8 cellular contexts compared by ENCODE assay signal in genomic region chr17:42247734-42248133, GRCh38. TPM values are rescaled to one million over a fixed set of nuclear protein-coding genes. Genes with fewer than 3 reads are reported as not detected.
DNase-seq lines count a peak whose midpoint lies in the region; ATAC-seq and TF ChIP-seq lines count a peak whose summit lies in the region.

No MANE protein-coding gene starts in this region.

- DNase-seq in activated naive CD4-positive, alpha-beta T cell treated with anti-CD3 and anti-CD28 coated beads, Interleukin-2, amount 10 ng/mL, durations not matched to agents 7 days and 5 days = no peak
- DNase-seq in activated naive CD4-positive, alpha-beta T cell treated with anti-CD3 and anti-CD28 coated beads, Interleukin-2, amount 50 U/mL, for 16 hours = no peak
- no peak for DNase-seq in activated CD8-positive, alpha-beta T cell treated with anti-CD3 and anti-CD28 coated beads, Interleukin-2, amount 10 ng/mL, durations not matched to agents 7 days and 5 days
- DNase-seq in iris pigment epithelial cell (ENCODE audit: low read depth) (peak; percentile 92), thyroid gland (no peak), dermis blood vessel endothelial cell (no peak)

- intact Hi-C loops in thyroid gland (cut with DNase I) = no loop called here

- no peak overlapping the region for H3K4me3 Mint-ChIP-seq in activated naive CD4-positive, alpha-beta T cell treated with anti-CD3 and anti-CD28 coated beads, Interleukin-2, amount 10 ng/mL, durations not matched to agents 7 days and 5 days
- peak overlapping the region; percentile 10 for H3K4me3 Mint-ChIP-seq in activated CD8-positive, alpha-beta T cell treated with anti-CD3 and anti-CD28 coated beads, Interleukin-2, amount 10 ng/mL, durations not matched to agents 7 days and 5 days

- WGBS in thyroid gland, 2 donors = 97% methylated on average over 5 of the region's 5 CpGs

- no peaks in the 10 kb centered on the region for H3K27me3 ChIP-seq in thyroid gland

- no peak for TF ChIP-seq CTCF in thyroid gland (IDR thresholded peaks at IDR 0.05)

- no peaks in the 10 kb centered on the region for H3K9me3 ChIP-seq in thyroid gland

- no peak overlapping the region for H3K4me3 ChIP-seq in thyroid gland (replicated peaks in 1 of 3)

- no peaks in the 10 kb centered on the region for H3K36me3 ChIP-seq in thyroid gland

- POLR2A ChIA-PET in activated CD8-positive, alpha-beta T cell treated with anti-CD3 and anti-CD28 coated beads, Interleukin-2, amount 10 ng/mL, durations not matched to agents 7 days and 5 days (lab: Charles Lee) = interaction anchor here (0.7 to 7.0 kb wide), 5 partner anchors 16 to 147 kb away, joined by 3 to 128 read pairs (median 15); partner anchors contain the start of genes STAT5A and STAT5B

- ATAC-seq in activated CD8-positive, alpha-beta T cell treated with anti-CD3 and anti-CD28 coated beads, Interleukin-2, amount 10 ng/mL, durations not matched to agents 7 days and 5 days = no peak
- ATAC-seq in HG03342 (IDR thresholded peaks at IDR 0.05; ENCODE audit: unreplicated experiment) = no peak
- no peak for ATAC-seq in HG02571 (IDR thresholded peaks at IDR 0.05; ENCODE audit: unreplicated experiment)

- peak overlapping the region in 2 of 3 donors; percentile 71 to 88 for H3K27ac ChIP-seq in thyroid gland

- no peaks in the 10 kb centered on the region for H3K27me3 Mint-ChIP-seq in activated naive CD4-positive, alpha-beta T cell treated with anti-CD3 and anti-CD28 coated beads, Interleukin-2, amount 10 ng/mL, durations not matched to agents 7 days and 5 days
- no peaks in the 10 kb centered on the region for H3K27me3 Mint-ChIP-seq in activated CD8-positive, alpha-beta T cell treated with anti-CD3 and anti-CD28 coated beads, Interleukin-2, amount 10 ng/mL, durations not matched to agents 7 days and 5 days (ENCODE audit: low read depth)

- H3K9me3 Mint-ChIP-seq in activated naive CD4-positive, alpha-beta T cell treated with anti-CD3 and anti-CD28 coated beads, Interleukin-2, amount 10 ng/mL, durations not matched to agents 7 days and 5 days = no peaks in the 10 kb centered on the region
- no peaks in the 10 kb centered on the region for H3K9me3 Mint-ChIP-seq in activated CD8-positive, alpha-beta T cell treated with anti-CD3 and anti-CD28 coated beads, Interleukin-2, amount 10 ng/mL, durations not matched to agents 7 days and 5 days (ENCODE audit: insufficient read depth)

- TF ChIP-seq POLR2A in thyroid gland (IDR thresholded peaks at IDR 0.05) = no peak

- H3K4me1 ChIP-seq in thyroid gland = peaks cover 14 to 27% of the 10 kb centered on the region in 2 donors

- CTCF ChIA-PET in activated naive CD4-positive, alpha-beta T cell treated with anti-CD3 and anti-CD28 coated beads, Interleukin-2, amount 10 ng/mL, durations not matched to agents 7 days and 5 days (lab: Charles Lee) = interaction anchor here (1.0 to 5.3 kb wide), 4 partner anchors 11 to 128 kb away, joined by 3 to 37 read pairs (median 4); no protein-coding TSS in a partner anchor
- CTCF ChIA-PET in activated CD8-positive, alpha-beta T cell treated with anti-CD3 and anti-CD28 coated beads, Interleukin-2, amount 10 ng/mL, durations not matched to agents 7 days and 5 days (lab: Charles Lee) = interaction anchor here (0.6 to 3.0 kb wide), 11 partner anchors 13 to 247 kb away, joined by 3 to 34 read pairs (median 3); partner anchors contain the start of genes GHDC and STAT3

- H3K4me1 Mint-ChIP-seq in activated naive CD4-positive, alpha-beta T cell treated with anti-CD3 and anti-CD28 coated beads, Interleukin-2, amount 10 ng/mL, durations not matched to agents 7 days and 5 days = peaks cover 65% of the 10 kb centered on the region
- peaks cover 60% of the 10 kb centered on the region for H3K4me1 Mint-ChIP-seq in activated CD8-positive, alpha-beta T cell treated with anti-CD3 and anti-CD28 coated beads, Interleukin-2, amount 10 ng/mL, durations not matched to agents 7 days and 5 days (ENCODE audit: low read depth)

- peak overlapping the region; percentile 97 for H3K27ac Mint-ChIP-seq in activated naive CD4-positive, alpha-beta T cell treated with anti-CD3 and anti-CD28 coated beads, Interleukin-2, amount 10 ng/mL, durations not matched to agents 7 days and 5 days
- peak overlapping the region; percentile 77 for H3K27ac Mint-ChIP-seq in activated CD8-positive, alpha-beta T cell treated with anti-CD3 and anti-CD28 coated beads, Interleukin-2, amount 10 ng/mL, durations not matched to agents 7 days and 5 days

- H3K36me3 Mint-ChIP-seq in activated naive CD4-positive, alpha-beta T cell treated with anti-CD3 and anti-CD28 coated beads, Interleukin-2, amount 10 ng/mL, durations not matched to agents 7 days and 5 days = peaks cover 20% of the 10 kb centered on the region
- H3K36me3 Mint-ChIP-seq in activated CD8-positive, alpha-beta T cell treated with anti-CD3 and anti-CD28 coated beads, Interleukin-2, amount 10 ng/mL, durations not matched to agents 7 days and 5 days (ENCODE audit: low read depth) = peaks cover 16% of the 10 kb centered on the region

RNA-seq across cellular contexts. Expression of gene STAT5B, which starts 28.5 kb away (rescaled TPM):
- 10 to 100 TPM; 92.7 to 94.4 TPM for total RNA-seq in activated CD8-positive, alpha-beta T cell treated with anti-CD3 and anti-CD28 coated beads, Interleukin-2, amount 10 ng/mL, durations not matched to agents 7 days and 5 days
- total RNA-seq in thyroid gland = 10 to 100 TPM; 57.6 to 72.6 (median 63.3) TPM
- 46.3 and 46.8 TPM in 2 replicates for total RNA-seq in dermis blood vessel endothelial cell

RNA-seq across cellular contexts. Expression of gene STAT5A, which starts 40.6 kb away (rescaled TPM):
- total RNA-seq in activated CD8-positive, alpha-beta T cell treated with anti-CD3 and anti-CD28 coated beads, Interleukin-2, amount 10 ng/mL, durations not matched to agents 7 days and 5 days = 100 to 1,000 TPM; 117 to 119 TPM
- total RNA-seq in thyroid gland (10 to 100 TPM; 31.9 to 46.1 (median 34.0) TPM), dermis blood vessel endothelial cell (51.4 and 60.2 TPM in 2 replicates)

RNA-seq across cellular contexts. Expression of gene GHDC, which starts 53.4 kb away (rescaled TPM):
- total RNA-seq in activated CD8-positive, alpha-beta T cell treated with anti-CD3 and anti-CD28 coated beads, Interleukin-2, amount 10 ng/mL, durations not matched to agents 7 days and 5 days = 10 to 100 TPM; 16.6 to 17.2 TPM
- total RNA-seq in thyroid gland = 100 to 1,000 TPM in 2 of 4 donors, 10 to 100 TPM in 2; 48.4 to 254 (median 95.9) TPM
- 28.6 and 36.5 TPM in 2 replicates for total RNA-seq in dermis blood vessel endothelial cell
